12 cellular contexts compared by ENCODE assay signal in the genomic region with DNA sequence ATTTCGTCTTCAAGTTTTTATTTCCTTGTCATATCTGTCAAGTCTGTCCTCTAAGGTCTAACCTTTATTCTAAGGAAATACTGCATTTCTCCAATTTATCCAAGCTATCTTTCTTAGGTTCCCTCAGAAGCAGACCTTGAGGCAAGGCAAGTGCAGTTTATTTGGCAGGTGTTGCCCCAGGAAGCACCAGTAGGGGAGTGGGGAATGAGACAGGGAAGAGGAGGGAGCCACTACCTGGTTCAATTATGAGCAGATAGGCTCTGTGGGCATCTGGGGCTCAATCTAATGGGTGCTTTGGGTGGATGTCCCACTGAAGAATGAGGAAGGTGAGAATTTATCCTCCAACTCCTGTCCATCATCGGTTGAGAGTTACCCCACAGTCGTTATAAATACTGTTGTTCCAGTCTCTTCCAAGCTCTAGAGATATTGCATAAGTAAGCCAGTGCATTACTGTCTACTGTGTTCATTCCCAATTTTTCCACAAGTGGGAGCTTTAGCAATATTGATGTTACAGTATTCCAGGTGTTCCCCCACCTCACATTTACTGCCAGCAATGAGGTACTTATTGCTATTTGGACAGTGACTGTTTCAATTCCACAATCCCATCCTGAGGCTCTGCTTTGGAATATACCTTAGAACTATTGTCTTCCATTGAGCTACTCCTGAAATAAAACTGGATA.
DNase-seq lines count a peak whose midpoint lies in the region; FAIRE-seq and TF ChIP-seq lines count a peak whose summit lies in the region.
"Had no signal": no experiment of that assay in that cellular context is flagged by ENCODE, and none has a peak within 500 bp of the region (broad histone marks: within the 10 kb centered on the region; RNA-seq: fewer than 3 reads in every experiment).

No MANE protein-coding gene starts in this region.

- TF ChIP-seq CTCF in Caco-2 (IDR thresholded peaks at IDR 0.05; ENCODE audit: insufficient read depth in 1 of 2, low read depth in 1 of 2, low read length in 1 of 2, severe bottlenecking in 1 of 2, unreplicated experiment in 1 of 2): peak; percentile 51 to 76
- TF ChIP-seq CTCF in neural progenitor cell (IDR thresholded peaks at IDR 0.05): no peak

- H4K20me1 ChIP-seq in neural progenitor cell (ENCODE audit: low read depth): no peaks in the 10 kb centered on the region

- H3K27me3 Mint-ChIP-seq in Caco-2 (ENCODE audit: insufficient read depth, unreplicated experiment): no peaks in the 10 kb centered on the region
- no peaks in the 10 kb centered on the region for H3K27me3 Mint-ChIP-seq in neural progenitor cell (ENCODE audit: insufficient read depth, low read depth)
- H3K27me3 Mint-ChIP-seq in CD4-positive, alpha-beta memory T cell: peaks cover 0 to 2% of the 10 kb centered on the region in 2 donors

- no peak overlapping the region for H3K9ac ChIP-seq in adipocyte (ENCODE audit: low read length)
- H3K9ac ChIP-seq in neural progenitor cell: no peak overlapping the region

- no peaks in the 10 kb centered on the region for H3K9me3 ChIP-seq in Caco-2
- H3K9me3 ChIP-seq in adipocyte (ENCODE audit: control insufficient read depth, low read length): no peaks in the 10 kb centered on the region
- H3K9me3 ChIP-seq in neural progenitor cell (ENCODE audit: low read depth): no peaks in the 10 kb centered on the region
- H3K9me3 ChIP-seq in CD4-positive, alpha-beta memory T cell (ENCODE audit: control insufficient read depth in 1 of 2, low read length in 2 of 2): no peaks in the 10 kb centered on the region
- H3K9me3 ChIP-seq: HAP-1 had no signal

- no peaks in the 10 kb centered on the region for H3K4me1 Mint-ChIP-seq in Caco-2 (ENCODE audit: low read depth, unreplicated experiment)
- H3K4me1 Mint-ChIP-seq in neural progenitor cell: no peaks in the 10 kb centered on the region
- no peaks in the 10 kb centered on the region for H3K4me1 Mint-ChIP-seq in CD4-positive, alpha-beta memory T cell

- H3K4me3 Mint-ChIP-seq in Caco-2 (ENCODE audit: unreplicated experiment): no peak overlapping the region
- H3K4me3 Mint-ChIP-seq in neural progenitor cell: no peak overlapping the region
- H3K4me3 Mint-ChIP-seq in CD4-positive, alpha-beta memory T cell: no peak overlapping the region

- no peak overlapping the region for H3K4me2 ChIP-seq in neural progenitor cell

- no peaks in the 10 kb centered on the region for H3K79me2 ChIP-seq in neural progenitor cell (ENCODE audit: low read depth)

- H2AFZ ChIP-seq in neural progenitor cell (replicated peaks): no peak overlapping the region

- no TSS peak for BruUV-seq in Caco-2 (replicated peaks; lab: Mats Ljungman, UMichigan)

- no peaks in the 10 kb centered on the region for H3K9me3 Mint-ChIP-seq in Caco-2 (ENCODE audit: unreplicated experiment)
- peaks cover 4% of the 10 kb centered on the region for H3K9me3 Mint-ChIP-seq in neural progenitor cell
- H3K9me3 Mint-ChIP-seq in CD4-positive, alpha-beta memory T cell: peaks cover 0 to 5% (median 0%) of the 10 kb centered on the region in 8 donors

- no peaks in the 10 kb centered on the region for H3K36me3 Mint-ChIP-seq in Caco-2 (ENCODE audit: insufficient read depth, unreplicated experiment)
- no peaks in the 10 kb centered on the region for H3K36me3 Mint-ChIP-seq in neural progenitor cell
- H3K36me3 Mint-ChIP-seq in CD4-positive, alpha-beta memory T cell: no peaks in the 10 kb centered on the region

- POLR2A ChIA-PET in Caco-2 (lab: Charles Lee): no interaction called here
- POLR2A ChIA-PET in CD4-positive, alpha-beta memory T cell (lab: Charles Lee; ENCODE audit: partially characterized antibody): no interaction called here

- H3K27ac Mint-ChIP-seq in Caco-2 (ENCODE audit: unreplicated experiment) (no peak overlapping the region), neural progenitor cell (no peak overlapping the region)
- no peak overlapping the region for H3K27ac Mint-ChIP-seq in CD4-positive, alpha-beta memory T cell

- no peaks in the 10 kb centered on the region for H3K4me1 ChIP-seq in Caco-2
- no peaks in the 10 kb centered on the region for H3K4me1 ChIP-seq in adipocyte (ENCODE audit: control insufficient read depth, insufficient read depth, low read length)
- no peaks in the 10 kb centered on the region for H3K4me1 ChIP-seq in neural progenitor cell
- no peaks in the 10 kb centered on the region for H3K4me1 ChIP-seq in CD4-positive, alpha-beta memory T cell (ENCODE audit: insufficient read depth, low read length)
- H3K4me1 ChIP-seq: HAP-1 had no signal

- peak; percentile 85 for FAIRE-seq in HTR-8/SVneo (lab: Jason Lieb, UNC)

- no peaks in the 10 kb centered on the region for H3F3A ChIP-seq in neural progenitor cell (ENCODE audit: low read depth)

- H3K27ac ChIP-seq in neural progenitor cell: no peak overlapping the region
- no peak overlapping the region for H3K27ac ChIP-seq in CD4-positive, alpha-beta memory T cell (ENCODE audit: low read depth, low read length)

- intact Hi-C loops in Caco-2 (cut with micrococcal nuclease; ENCODE audit: unreplicated experiment): loop anchor here (1.0 kb wide), 5 partner anchors 88 to 303 kb away; no protein-coding TSS in a partner anchor
- intact Hi-C loops in CD4-positive, alpha-beta memory T cell (cut with micrococcal nuclease): no loop called here

- CTCF ChIA-PET in Caco-2 (lab: Charles Lee): interaction anchor here (0.5 to 1.6 kb wide), 11 partner anchors 10 to 519 kb away, joined by 3 to 15 read pairs (median 3); a partner anchor contains a TSS
- CTCF ChIA-PET in CD4-positive, alpha-beta memory T cell (lab: Charles Lee; ENCODE audit: partially characterized antibody): no interaction called here

- H3K36me3 ChIP-seq in Caco-2 (ENCODE audit: control insufficient read depth, insufficient read depth, low read length): no peaks in the 10 kb centered on the region
- H3K36me3 ChIP-seq in adipocyte (ENCODE audit: control insufficient read depth, insufficient read depth, low read length, severe bottlenecking): no peaks in the 10 kb centered on the region
- no peaks in the 10 kb centered on the region for H3K36me3 ChIP-seq in neural progenitor cell
- no peaks in the 10 kb centered on the region for H3K36me3 ChIP-seq in CD4-positive, alpha-beta memory T cell (ENCODE audit: insufficient read depth, low read length)
- H3K36me3 ChIP-seq: HAP-1 had no signal

- H3K4me3 ChIP-seq in Caco-2 (ENCODE audit: low read depth, low read length) (no peak overlapping the region), adipocyte (ENCODE audit: low read length) (no peak overlapping the region), neural progenitor cell (no peak overlapping the region)
- no peak overlapping the region for H3K4me3 ChIP-seq in CD4-positive, alpha-beta memory T cell (ENCODE audit: low read length in 2 of 2)
- H3K4me3 ChIP-seq: HAP-1 had no signal

- DNase-seq in Caco-2 (peak in 1 of 2 experiments; percentile 64), HTR-8/SVneo (ENCODE audit: insufficient read length, low spot score) (peak; percentile 27), adipocyte (ENCODE audit: low read depth) (peak; percentile 26), kidney glomerular epithelial cell (lab: John Stamatoyannopoulos, UW) (peak; percentile 15), NCI-H510A (lab: John Stamatoyannopoulos, UW) (no peak), hippocampal formation (lab: John Stamatoyannopoulos, UW) (no peak), neural progenitor cell (ENCODE audit: low spot score) (no peak)
- no peak for DNase-seq in CD4-positive, alpha-beta memory T cell
- DNase-seq: KG1, mesenchymal stem cell, occipital lobe had no signal

- H3K27me3 ChIP-seq in Caco-2 (replicated peaks; ENCODE audit: control insufficient read depth, insufficient read depth, low read length) (no peaks in the 10 kb centered on the region), adipocyte (replicated peaks; ENCODE audit: control insufficient read depth, insufficient read depth, low read length) (no peaks in the 10 kb centered on the region), neural progenitor cell (no peaks in the 10 kb centered on the region)
- no peaks in the 10 kb centered on the region for H3K27me3 ChIP-seq in CD4-positive, alpha-beta memory T cell (ENCODE audit: insufficient read depth, low read length)

Comparison
In these comparisons a context has a peak if more than half of its experiments do, and no peak if none do; other contexts are left out.
1. DNase-seq: peak in HTR-8/SVneo (single experiment), adipocyte (single experiment) and kidney glomerular epithelial cell (single experiment); none in NCI-H510A (single experiment), hippocampal formation (0 of 2), neural progenitor cell (single experiment) and CD4-positive, alpha-beta memory T cell (0 of 5).